In genomic region chr10:88336316-88336715, GRCh38 we compare ENCODE assay signal across 1 cellular context.
TF ChIP-seq lines count a peak whose summit lies in the region.

No MANE protein-coding gene starts in this region.

TF ChIP-seq in GM12878, 131 proteins besides CTCF, POLR2A, EP300 and RAD21 (continued from another document):
- TF ChIP-seq REST (IDR thresholded peaks at IDR 0.05; ENCODE audit: low read depth, low read length) (no peak), ZNF592 (IDR thresholded peaks at IDR 0.05) (no peak), ATF3 (IDR thresholded peaks at IDR 0.05; ENCODE audit: borderline replicate concordance, extremely low read depth, low read depth, low read length) (no peak), IRF3 (IDR thresholded peaks at IDR 0.05) (no peak), MAX (IDR thresholded peaks at IDR 0.05; ENCODE audit: low read depth, low read length) (no peak), BRCA1 (IDR thresholded peaks at IDR 0.05; ENCODE audit: low read depth, low read length) (no peak)
